In the genomic region with DNA sequence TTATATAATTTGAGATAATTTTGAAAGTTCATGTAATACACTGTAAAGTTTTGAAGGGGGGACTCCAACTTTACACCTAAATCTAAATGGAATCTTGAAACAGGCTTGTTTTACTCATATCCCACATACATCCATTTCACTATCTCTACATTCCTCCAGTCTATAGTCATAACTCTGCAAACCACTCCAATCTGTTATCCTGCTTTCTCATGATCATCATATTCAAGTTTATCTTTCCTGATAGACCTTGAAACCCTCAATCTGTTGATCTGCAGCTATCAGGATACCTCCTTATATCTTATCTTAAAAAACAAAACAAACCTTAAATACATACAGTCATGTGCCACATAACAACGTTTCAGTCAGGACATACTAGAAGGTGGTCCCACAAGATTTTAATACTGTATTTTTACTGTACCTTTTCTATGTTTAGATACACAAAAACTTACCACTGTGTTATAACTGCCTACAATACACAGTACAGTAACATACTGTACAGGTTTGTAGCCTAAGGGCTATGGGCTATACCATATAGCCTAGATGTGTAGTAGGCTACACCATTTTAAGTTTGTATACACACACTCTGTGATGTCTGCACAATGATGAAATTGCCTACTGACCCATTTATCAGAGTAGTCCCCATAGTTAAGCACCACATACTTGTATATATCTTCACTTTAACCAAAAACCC, we compare ENCODE assay signal across 1 cellular context.
TF ChIP-seq lines count a peak whose summit lies in the region.

No MANE protein-coding gene starts in this region.

TF ChIP-seq in HepG2, 621 proteins besides CTCF, POLR2A, EP300 and RAD21:
- TF ChIP-seq ARNT2 (CRISPR knock-in tag; IDR thresholded peaks at IDR 0.05; ENCODE audit: low read depth) (no peak), NR3C1 (CRISPR knock-in tag; IDR thresholded peaks at IDR 0.05) (no peak), ZNF841 (CRISPR knock-in tag; IDR thresholded peaks at IDR 0.05; ENCODE audit: borderline replicate concordance) (no peak), ZNF441 (CRISPR knock-in tag; IDR thresholded peaks at IDR 0.05; ENCODE audit: borderline replicate concordance) (no peak), ATF7-NPFF (CRISPR knock-in tag; IDR thresholded peaks at IDR 0.05; ENCODE audit: low read depth) (no peak), EED (CRISPR knock-in tag; IDR thresholded peaks at IDR 0.05) (no peak)
- TF ChIP-seq, protein P1, sequence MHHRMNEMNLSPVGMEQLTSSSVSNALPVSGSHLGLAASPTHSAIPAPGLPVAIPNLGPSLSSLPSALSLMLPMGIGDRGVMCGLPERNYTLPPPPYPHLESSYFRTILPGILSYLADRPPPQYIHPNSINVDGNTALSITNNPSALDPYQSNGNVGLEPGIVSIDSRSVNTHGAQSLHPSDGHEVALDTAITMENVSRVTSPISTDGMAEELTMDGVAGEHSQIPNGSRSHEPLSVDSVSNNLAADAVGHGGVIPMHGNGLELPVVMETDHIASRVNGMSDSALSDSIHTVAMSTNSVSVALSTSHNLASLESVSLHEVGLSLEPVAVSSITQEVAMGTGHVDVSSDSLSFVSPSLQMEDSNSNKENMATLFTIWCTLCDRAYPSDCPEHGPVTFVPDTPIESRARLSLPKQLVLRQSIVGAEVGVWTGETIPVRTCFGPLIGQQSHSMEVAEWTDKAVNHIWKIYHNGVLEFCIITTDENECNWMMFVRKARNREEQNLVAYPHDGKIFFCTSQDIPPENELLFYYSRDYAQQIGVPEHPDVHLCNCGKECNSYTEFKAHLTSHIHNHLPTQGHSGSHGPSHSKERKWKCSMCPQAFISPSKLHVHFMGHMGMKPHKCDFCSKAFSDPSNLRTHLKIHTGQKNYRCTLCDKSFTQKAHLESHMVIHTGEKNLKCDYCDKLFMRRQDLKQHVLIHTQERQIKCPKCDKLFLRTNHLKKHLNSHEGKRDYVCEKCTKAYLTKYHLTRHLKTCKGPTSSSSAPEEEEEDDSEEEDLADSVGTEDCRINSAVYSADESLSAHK (CRISPR knock-in tag; IDR thresholded peaks at IDR 0.05; ENCODE audit: borderline replicate concordance), result no peak
- TF ChIP-seq, protein P2, sequence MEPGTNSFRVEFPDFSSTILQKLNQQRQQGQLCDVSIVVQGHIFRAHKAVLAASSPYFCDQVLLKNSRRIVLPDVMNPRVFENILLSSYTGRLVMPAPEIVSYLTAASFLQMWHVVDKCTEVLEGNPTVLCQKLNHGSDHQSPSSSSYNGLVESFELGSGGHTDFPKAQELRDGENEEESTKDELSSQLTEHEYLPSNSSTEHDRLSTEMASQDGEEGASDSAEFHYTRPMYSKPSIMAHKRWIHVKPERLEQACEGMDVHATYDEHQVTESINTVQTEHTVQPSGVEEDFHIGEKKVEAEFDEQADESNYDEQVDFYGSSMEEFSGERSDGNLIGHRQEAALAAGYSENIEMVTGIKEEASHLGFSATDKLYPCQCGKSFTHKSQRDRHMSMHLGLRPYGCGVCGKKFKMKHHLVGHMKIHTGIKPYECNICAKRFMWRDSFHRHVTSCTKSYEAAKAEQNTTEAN (CRISPR knock-in tag; conservative IDR thresholded peaks at IDR 0.05), result no peak
- TF ChIP-seq, protein P3, sequence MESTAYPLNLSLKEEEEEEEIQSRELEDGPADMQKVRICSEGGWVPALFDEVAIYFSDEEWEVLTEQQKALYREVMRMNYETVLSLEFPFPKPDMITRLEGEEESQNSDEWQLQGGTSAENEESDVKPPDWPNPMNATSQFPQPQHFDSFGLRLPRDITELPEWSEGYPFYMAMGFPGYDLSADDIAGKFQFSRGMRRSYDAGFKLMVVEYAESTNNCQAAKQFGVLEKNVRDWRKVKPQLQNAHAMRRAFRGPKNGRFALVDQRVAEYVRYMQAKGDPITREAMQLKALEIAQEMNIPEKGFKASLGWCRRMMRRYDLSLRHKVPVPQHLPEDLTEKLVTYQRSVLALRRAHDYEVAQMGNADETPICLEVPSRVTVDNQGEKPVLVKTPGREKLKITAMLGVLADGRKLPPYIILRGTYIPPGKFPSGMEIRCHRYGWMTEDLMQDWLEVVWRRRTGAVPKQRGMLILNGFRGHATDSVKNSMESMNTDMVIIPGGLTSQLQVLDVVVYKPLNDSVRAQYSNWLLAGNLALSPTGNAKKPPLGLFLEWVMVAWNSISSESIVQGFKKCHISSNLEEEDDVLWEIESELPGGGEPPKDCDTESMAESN (CRISPR knock-in tag; conservative IDR thresholded peaks at IDR 0.05), result no peak
